24 cellular contexts compared by ENCODE assay signal in the genomic region with DNA sequence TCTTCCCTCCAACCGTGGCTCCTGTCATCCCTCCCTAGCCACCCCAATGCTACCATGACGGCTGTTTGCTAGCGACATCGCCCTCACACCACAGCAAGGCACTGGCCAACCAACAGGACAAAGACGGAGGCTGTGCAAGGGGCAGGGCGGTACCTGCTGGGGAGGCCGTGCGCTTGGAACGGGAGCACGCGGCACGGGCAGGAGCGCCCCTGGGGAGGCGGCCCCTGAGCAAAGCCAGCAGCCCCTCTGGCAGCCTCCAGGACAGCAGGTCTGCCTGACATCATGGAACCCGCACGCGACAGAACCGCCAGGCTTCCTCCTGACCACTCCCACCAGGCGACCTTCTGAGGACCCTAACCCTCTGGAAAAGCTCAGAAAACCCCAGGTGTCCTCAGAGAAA. TPM values are rescaled to one million over a fixed set of nuclear protein-coding genes. Genes with fewer than 3 reads are reported as not detected.
DNase-seq lines count a peak whose midpoint lies in the region; ATAC-seq, FAIRE-seq and TF ChIP-seq lines count a peak whose summit lies in the region.
"Had no signal": no experiment of that assay in that cellular context is flagged by ENCODE, and none has a peak within 500 bp of the region (broad histone marks: within the 10 kb centered on the region; RNA-seq: fewer than 3 reads in every experiment).

No MANE protein-coding gene starts in this region.

- H3K4me3 Mint-ChIP-seq in neural crest cell: no peak overlapping the region
- H3K4me3 Mint-ChIP-seq in naive thymus-derived CD8-positive, alpha-beta T cell: no peak overlapping the region
- H3K4me3 Mint-ChIP-seq: CD14-positive monocyte; CD4-positive, alpha-beta T cell; CD8-positive, alpha-beta memory T cell; GM23338; HFFc6 had no signal

- no peaks in the 10 kb centered on the region for H3K4me1 ChIP-seq in right atrium auricular region
- H3K4me1 ChIP-seq: BE2C, HAP-1 had no signal

- no peaks in the 10 kb centered on the region for H3K9me3 ChIP-seq in right atrium auricular region
- H3K9me3 ChIP-seq: BE2C; BLaER1 treated with 17β-estradiol and CSF1 and Interleukin-3, amounts not matched to agents 10 nM and 100 nM; HAP-1 had no signal

- H3K9me3 Mint-ChIP-seq in neural crest cell: no peaks in the 10 kb centered on the region
- no peaks in the 10 kb centered on the region for H3K9me3 Mint-ChIP-seq in naive thymus-derived CD8-positive, alpha-beta T cell
- H3K9me3 Mint-ChIP-seq: CD4-positive, alpha-beta T cell; CD8-positive, alpha-beta memory T cell; GM23338; HFFc6 had no signal

- peak; percentile 8 for DNase-seq in Right ventricle myocardium inferior (ENCODE audit: missing footprints)
- no peak for DNase-seq in right atrium auricular region (ENCODE audit: low spot score)
- no peak for DNase-seq in neural crest cell (ENCODE audit: low read depth, low spot score)
- DNase-seq in urothelium cell line (ENCODE audit: low spot score): no peak
- DNase-seq in naive thymus-derived CD8-positive, alpha-beta T cell: no peak
- no peak for DNase-seq in NCI-H774 (lab: John Stamatoyannopoulos, UW)
- DNase-seq: AML-193; BE2C; CD4-positive, alpha-beta T cell; CD8-positive, alpha-beta memory T cell; DMS 273 treated with DMSO at 0.1 percent for 48 hours; DMS79; EL; GDM1; HFFc6 had no signal

- no peaks in the 10 kb centered on the region for H3K27me3 ChIP-seq in right atrium auricular region
- H3K27me3 ChIP-seq: BE2C; BLaER1 treated with 17β-estradiol and CSF1 and Interleukin-3, amounts not matched to agents 10 nM and 100 nM had no signal

- peak overlapping the region; percentile 43 for H3K27ac Mint-ChIP-seq in neural crest cell (ENCODE audit: unreplicated experiment)
- H3K27ac Mint-ChIP-seq in naive thymus-derived CD8-positive, alpha-beta T cell: no peak overlapping the region
- H3K27ac Mint-ChIP-seq: CD4-positive, alpha-beta T cell; CD8-positive, alpha-beta memory T cell; GM23338; HFFc6 had no signal

- H3K36me3 ChIP-seq in right atrium auricular region: peaks cover 62% of the 10 kb centered on the region

- H3K27me3 Mint-ChIP-seq in neural crest cell (ENCODE audit: low read depth): no peaks in the 10 kb centered on the region
- no peaks in the 10 kb centered on the region for H3K27me3 Mint-ChIP-seq in naive thymus-derived CD8-positive, alpha-beta T cell
- H3K27me3 Mint-ChIP-seq: CD4-positive, alpha-beta T cell; CD8-positive, alpha-beta memory T cell had no signal

- TF ChIP-seq CTCF in right atrium auricular region (IDR thresholded peaks at IDR 0.05) (no peak), neural crest cell (conservative IDR thresholded peaks at IDR 0.05) (no peak)

- no peak overlapping the region for H3K27ac ChIP-seq in right atrium auricular region
- H3K27ac ChIP-seq: 22Rv1; BLaER1 treated with 17β-estradiol and CSF1 and Interleukin-3, amounts not matched to agents 10 nM and 100 nM had no signal

- no peak overlapping the region for H3K4me3 ChIP-seq in right atrium auricular region
- H3K4me3 ChIP-seq: BLaER1 treated with 17β-estradiol and CSF1 and Interleukin-3, amounts not matched to agents 10 nM and 100 nM; GM12878; GM23338; HAP-1 had no signal

- peak; percentile 59 for FAIRE-seq in urothelium cell line (lab: Jason Lieb, UNC)
- FAIRE-seq: A204.1, D721Med, GM12878, H54 had no signal

- intact Hi-C loops in Right ventricle myocardium inferior (cut with DNase I): no loop called here

- H3K4me1 Mint-ChIP-seq in neural crest cell: no peaks in the 10 kb centered on the region
- peaks cover 0 to 13% (median 2%) of the 10 kb centered on the region in 4 donors for H3K4me1 Mint-ChIP-seq in naive thymus-derived CD8-positive, alpha-beta T cell
- H3K4me1 Mint-ChIP-seq: CD14-positive monocyte, GM23338 had no signal

- POLR2A ChIA-PET in naive thymus-derived CD8-positive, alpha-beta T cell (lab: Charles Lee): no interaction called here

- ATAC-seq in Right ventricle myocardium inferior: no peak
- no peak for ATAC-seq in naive thymus-derived CD8-positive, alpha-beta T cell
- ATAC-seq: GM12878, GM23338 had no signal

- H3K36me3 Mint-ChIP-seq in neural crest cell (ENCODE audit: low read depth): peaks cover 11% of the 10 kb centered on the region
- peaks cover 0 to 55% (median 28%) of the 10 kb centered on the region in 3 donors for H3K36me3 Mint-ChIP-seq in naive thymus-derived CD8-positive, alpha-beta T cell

RNA-seq across cellular contexts. Expression of a gene that starts 12.7 kb away (rescaled TPM):
- 19.1 TPM for total RNA-seq in Right ventricle myocardium inferior
- 10 to 100 TPM; 13.3 to 31.9 TPM for total RNA-seq in right atrium auricular region
- 49.7 and 53.8 TPM in 2 replicates for total RNA-seq in neural crest cell
- 10 to 100 TPM; 84.5 to 95.9 TPM for total RNA-seq in naive thymus-derived CD8-positive, alpha-beta T cell
- 100 to 1,000 TPM; 146 to 243 (median 190) TPM for polyA plus RNA-seq in naive thymus-derived CD8-positive, alpha-beta T cell

RNA-seq across cellular contexts. Expression of a gene that starts 22.0 kb away (rescaled TPM):
- total RNA-seq in Right ventricle myocardium inferior (20.7 TPM), right atrium auricular region (10 to 100 TPM; 13.2 to 13.7 TPM), neural crest cell (45.1 and 48.5 TPM in 2 replicates)
- total RNA-seq in naive thymus-derived CD8-positive, alpha-beta T cell: 10 to 100 TPM; 16.3 to 18.2 TPM
- polyA plus RNA-seq in naive thymus-derived CD8-positive, alpha-beta T cell: 10 to 100 TPM; 31.8 to 53.0 (median 42.5) TPM

RNA-seq across cellular contexts. Expression of a gene that starts 22.0 kb away (rescaled TPM):
- total RNA-seq in Right ventricle myocardium inferior: 13.6 TPM
- total RNA-seq in right atrium auricular region: 10 to 100 TPM; 12.2 to 14.2 TPM
- total RNA-seq in neural crest cell: 54.9 and 60.2 TPM in 2 replicates
- 10 to 100 TPM; 17.1 to 18.5 TPM for total RNA-seq in naive thymus-derived CD8-positive, alpha-beta T cell
- polyA plus RNA-seq in naive thymus-derived CD8-positive, alpha-beta T cell: 10 to 100 TPM; 52.0 to 62.3 (median 53.7) TPM
